ENCODE assay signal across 29 cellular contexts in the genomic region with DNA sequence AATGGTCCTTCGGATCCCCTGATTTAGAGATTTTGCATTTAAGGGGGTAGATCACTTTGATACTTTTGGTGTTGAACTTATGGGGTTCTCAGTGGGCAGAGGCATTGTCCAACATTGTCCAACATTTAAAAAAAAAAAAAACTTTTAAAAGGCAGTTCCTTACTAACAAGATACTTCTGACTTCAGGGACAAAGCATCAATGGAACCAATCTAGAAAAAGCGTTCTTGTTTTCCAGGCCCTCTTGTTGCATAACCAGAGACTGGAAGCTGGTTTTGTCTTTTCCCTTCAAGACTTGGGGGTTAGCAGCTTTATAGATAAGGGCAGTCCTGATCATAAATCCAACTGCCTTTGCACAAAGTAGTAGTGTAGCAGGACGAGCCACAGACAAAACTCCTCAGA.
"Had no signal": no experiment of that assay in that cellular context is flagged by ENCODE, and none has a peak within 500 bp of the region (broad histone marks: within the 10 kb centered on the region; RNA-seq: fewer than 3 reads in every experiment).

No MANE protein-coding gene starts in this region.

- DNase-seq: activated CD4-positive, alpha-beta memory T cell treated with anti-CD3 and anti-CD28 coated beads for 36 hours; activated CD4-positive, alpha-beta T cell treated with anti-CD3 and anti-CD28 coated beads, Interleukin-2, amount 10 ng/mL, durations not matched to agents 7 days and 5 days; activated CD4-positive, CD25-positive, alpha-beta regulatory T cell; activated CD8-positive, alpha-beta memory T cell treated with anti-CD3 and anti-CD28 coated beads for 24 hours; activated naive CD4-positive, alpha-beta T cell treated with anti-CD3 and anti-CD28 coated beads, Interleukin-2, amount 50 U/mL, for 16 hours; activated naive CD8-positive, alpha-beta T cell treated with anti-CD3 and anti-CD28 coated beads, Interleukin-2, amount 10 ng/mL, durations not matched to agents 7 days and 5 days; activated T-cell treated with anti-CD3 and anti-CD28 coated beads, Interleukin-2, amount 50 U/mL, for 4 hours; adrenal gland; aorta; caudate nucleus; MG63; MV-4-11; NCI-H1092 treated with DMSO at 0.1 percent for 48 hours; NCI-H1417 treated with DMSO at 0.1 percent for 48 hours; NCI-H1694; NCI-H2029; NCI-H2107; NCI-H2171 treated with DMSO at 0.1 percent for 48 hours; NCI-H345; NCI-H510A; NCI-H526 treated with DMSO at 0.1 percent for 48 hours; NCI-H82; NK-92 treated with Interleukin-12 subunit alpha and Interleukin-12 subunit beta, amount 100 ng/mL, for 24 hours; PC-3; SHP77; SW 1271 had no signal

- H3K27ac Mint-ChIP-seq: activated CD4-positive, alpha-beta memory T cell treated with anti-CD3 and anti-CD28 coated beads for 36 hours; activated CD4-positive, alpha-beta T cell treated with anti-CD3 and anti-CD28 coated beads, Interleukin-2, amount 10 ng/mL, durations not matched to agents 7 days and 5 days; activated naive CD8-positive, alpha-beta T cell treated with anti-CD3 and anti-CD28 coated beads, Interleukin-2, amount 10 ng/mL, durations not matched to agents 7 days and 5 days had no signal

- H3K27me3 Mint-ChIP-seq: activated CD4-positive, alpha-beta memory T cell treated with anti-CD3 and anti-CD28 coated beads for 36 hours; activated CD4-positive, alpha-beta T cell treated with anti-CD3 and anti-CD28 coated beads, Interleukin-2, amount 10 ng/mL, durations not matched to agents 7 days and 5 days; activated naive CD8-positive, alpha-beta T cell treated with anti-CD3 and anti-CD28 coated beads, Interleukin-2, amount 10 ng/mL, durations not matched to agents 7 days and 5 days had no signal

- H3K4me1 ChIP-seq: adrenal gland, breast epithelium, SJSA1 had no signal

- H3K27me3 ChIP-seq: adrenal gland, breast epithelium, MG63, SJSA1 had no signal

- ATAC-seq: activated T-cell treated with anti-CD3 and anti-CD28 coated beads, Interleukin-2, amount 50 U/mL, for 4 hours; PC-3; SK-N-SH treated with all-trans-retinoic acid at 6 μM for 48 hours had no signal

- H3K9me3 Mint-ChIP-seq: activated CD4-positive, alpha-beta memory T cell treated with anti-CD3 and anti-CD28 coated beads for 36 hours; activated CD4-positive, alpha-beta T cell treated with anti-CD3 and anti-CD28 coated beads, Interleukin-2, amount 10 ng/mL, durations not matched to agents 7 days and 5 days; activated naive CD8-positive, alpha-beta T cell treated with anti-CD3 and anti-CD28 coated beads, Interleukin-2, amount 10 ng/mL, durations not matched to agents 7 days and 5 days had no signal

- H3K4me1 Mint-ChIP-seq: activated CD4-positive, alpha-beta T cell treated with anti-CD3 and anti-CD28 coated beads, Interleukin-2, amount 10 ng/mL, durations not matched to agents 7 days and 5 days had no signal

- H3K4me3 Mint-ChIP-seq: activated CD4-positive, alpha-beta memory T cell treated with anti-CD3 and anti-CD28 coated beads for 36 hours; activated CD4-positive, alpha-beta T cell treated with anti-CD3 and anti-CD28 coated beads, Interleukin-2, amount 10 ng/mL, durations not matched to agents 7 days and 5 days; activated naive CD8-positive, alpha-beta T cell treated with anti-CD3 and anti-CD28 coated beads, Interleukin-2, amount 10 ng/mL, durations not matched to agents 7 days and 5 days; activated T-cell treated with anti-CD3 and anti-CD28 coated beads, Interleukin-2, amount 50 U/mL, for 4 hours had no signal

- H3K9me3 ChIP-seq: adrenal gland, breast epithelium, SJSA1 had no signal

- H3K27ac ChIP-seq: adrenal gland, breast epithelium, SJSA1 had no signal
